Comparison of ENCODE assay signal across 18 cellular contexts in genomic region chr1:8347635-8348034, GRCh38. TPM values are rescaled to one million over a fixed set of nuclear protein-coding genes. Genes with fewer than 3 reads are reported as not detected.
DNase-seq lines count a peak whose midpoint lies in the region; ATAC-seq, FAIRE-seq and TF ChIP-seq lines count a peak whose summit lies in the region.
"Had no signal": no experiment of that assay in that cellular context is flagged by ENCODE, and none has a peak within 500 bp of the region (broad histone marks: within the 10 kb centered on the region; RNA-seq: fewer than 3 reads in every experiment).

No MANE protein-coding gene starts in this region.

- ATAC-seq in A549 (no peak), HG02798 (IDR thresholded peaks at IDR 0.05; ENCODE audit: poor library complexity, unreplicated experiment) (no peak)
- ATAC-seq: left lobe of liver, PC-3 had no signal

- CTCF ChIA-PET in A549 (lab: Yijun Ruan, JAX) = interaction anchor here (0.6 to 7.8 kb wide), 11 partner anchors 10 to 672 kb away, joined by 3 to 75 read pairs (median 7); no protein-coding TSS in a partner anchor

- no peak for TF ChIP-seq POLR2A in A549 (IDR thresholded peaks at IDR 0.05; ENCODE audit: low read length)

- FAIRE-seq in A549 (lab: Jason Lieb, UNC) (no peak), D721Med (lab: Jason Lieb, UNC) (no peak)
- FAIRE-seq: colon had no signal

- no peaks in the 10 kb centered on the region for H3K9me3 ChIP-seq in A549

- TF ChIP-seq RAD21 in A549 (conservative IDR thresholded peaks at IDR 0.05 in 1 of 2, IDR thresholded peaks at IDR 0.05 in 1 of 2) = no peak

- H3K4me1 ChIP-seq in A549 = peaks cover 27% of the 10 kb centered on the region

- no peak overlapping the region for H3K4me3 ChIP-seq in A549

- no peak overlapping the region for H3K4me2 ChIP-seq in A549

- POLR2A ChIA-PET in A549 (lab: Yijun Ruan, JAX) = no interaction called here

- DNase-seq in A549 (ENCODE audit: low read depth in 1 of 2, low spot score in 1 of 2) = no peak
- DNase-seq in D341Med (ENCODE audit: low spot score) = peak; percentile 68
- DNase-seq in NCI-H69 (lab: John Stamatoyannopoulos, UW) = peak; percentile 78
- peak; percentile 52 for DNase-seq in left kidney (ENCODE audit: low read depth, low spot score)
- no peak for DNase-seq in NCI-H446 (lab: John Stamatoyannopoulos, UW)
- no peak for DNase-seq in globus pallidus (ENCODE audit: low spot score)
- DNase-seq in D721Med (ENCODE audit: insufficient read length, low spot score) = no peak
- DNase-seq: activated naive CD4-positive, alpha-beta T cell treated with Interleukin-2 at 50 U/mL for 16 hours; activated T-cell treated with anti-CD3 and anti-CD28 coated beads for 4 hours; aorta; Calu3; foreskin melanocyte; NCI-H1105; PC-3; stimulated activated CD4-positive, alpha-beta T cell treated with anti-CD3 and anti-CD28 coated beads, Interleukin-2, amount 100 ng/mL, for 24 hours had no signal

- no peak for TF ChIP-seq EP300 in A549 (IDR thresholded peaks at IDR 0.05)

- WGBS in A549 (ENCODE audit: missing lambda C conversion rate) = 93% methylated on average over 10 of the region's 15 CpGs

- no peak for TF ChIP-seq CTCF in A549 (IDR thresholded peaks at IDR 0.05)
- no peak for TF ChIP-seq CTCF in D721Med (IDR thresholded peaks at IDR 0.05; ENCODE audit: insufficient read depth, missing control alignments)

- H3K27ac ChIP-seq in A549 = peak overlapping the region; percentile 73 to 82; a peak in 4 of 6 replicates

TF ChIP-seq in A549, 52 proteins besides CTCF, POLR2A, EP300 and RAD21:
- TF ChIP-seq RARB (CRISPR knock-in tag; IDR thresholded peaks at IDR 0.05) (no peak), PHF8 (IDR thresholded peaks at IDR 0.05; ENCODE audit: borderline replicate concordance, low read depth) (no peak)

RNA-seq across cellular contexts. Expression of gene SLC45A1, which starts 29.7 kb away (rescaled TPM):
- polyA plus RNA-seq in A549 (2011; rRNA removed) (1.6 TPM in 2 replicates), A549 (2017; fragmentation: RNase III; extraction: RNeasy Plus Mini Kit Qiagen cat#74134 plus additional on column Dnase treatment) (1.7 to 2.2 TPM (median 1.8 TPM) in 3 replicates)
- 1.8 and 3.1 TPM in 2 replicates for polyA plus RNA-seq in A549 (2012; cell fraction: cytosol; rRNA removed)
- polyA plus RNA-seq in A549 (2012; cell fraction: nucleus; rRNA removed) = 3.1 and 4.5 TPM in 2 replicates
- polyA minus RNA-seq in A549 (2011; rRNA and poly(A)+ RNA removed) = 2.0 and 2.4 TPM in 2 replicates

Comparison
In these comparisons a context has a peak if more than half of its experiments do, and no peak if none do; other contexts are left out.
1. DNase-seq: peak in D341Med (single experiment), NCI-H69 (single experiment) and left kidney (single experiment); none in A549 (0 of 2), NCI-H446 (0 of 2), globus pallidus (single experiment) and D721Med (single experiment).